In the genomic region with DNA sequence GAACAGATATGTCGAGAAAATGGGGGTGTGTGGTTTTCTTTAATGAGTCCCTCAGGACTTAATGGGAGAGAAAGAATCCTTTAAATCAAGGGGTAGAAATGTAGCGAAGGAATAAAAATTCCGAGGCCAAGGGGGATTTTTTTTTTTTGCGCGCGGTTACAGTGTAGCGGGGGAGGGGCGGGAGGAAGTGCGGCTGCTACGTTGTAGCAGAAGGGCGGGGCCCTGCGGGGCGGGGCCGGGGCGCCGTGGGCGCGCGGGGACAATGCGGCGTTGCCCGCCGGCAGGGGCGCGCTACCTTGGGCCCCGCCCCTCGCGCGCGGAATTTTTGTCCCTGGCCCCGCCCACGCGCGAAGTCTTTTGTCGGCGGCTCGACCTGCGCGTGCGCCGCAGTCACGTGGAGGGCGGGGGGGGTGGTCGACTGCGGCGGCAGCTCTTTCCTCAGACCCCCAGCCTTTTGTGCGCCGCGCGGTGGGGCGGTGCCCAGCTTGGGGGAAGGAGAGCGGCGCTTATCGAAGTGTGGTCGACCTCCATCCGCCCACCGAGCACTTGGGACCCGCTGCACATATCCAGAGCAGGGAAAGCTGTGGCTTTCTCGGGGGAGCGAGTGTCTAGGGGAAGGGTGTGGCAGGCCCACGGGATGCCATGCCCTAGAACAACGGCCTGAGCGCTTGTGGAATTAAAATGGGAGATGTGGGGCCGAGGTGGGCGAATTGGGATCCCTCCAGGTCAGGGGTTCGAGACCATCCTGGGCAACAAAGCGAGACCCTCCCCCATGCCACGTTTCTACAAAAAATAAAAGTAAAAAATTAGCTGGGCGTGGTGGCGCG, we compare ENCODE assay signal across 8 cellular contexts. TPM values are rescaled to one million over a fixed set of nuclear protein-coding genes. Genes with fewer than 3 reads are reported as not detected.
DNase-seq lines count a peak whose midpoint lies in the region; FAIRE-seq and TF ChIP-seq lines count a peak whose summit lies in the region.

No MANE protein-coding gene starts in this region.

- H3K27ac ChIP-seq in ascending aorta = peak overlapping the region; percentile 87 to 96
- peak overlapping the region; percentile 94 for H3K27ac ChIP-seq in vagina

- H3K27me3 ChIP-seq in ascending aorta (no peaks in the 10 kb centered on the region), vagina (no peaks in the 10 kb centered on the region)

- FAIRE-seq in H54 (lab: Jason Lieb, UNC) = no peak

- peak; percentile 9 to 58 (median 23) for TF ChIP-seq CTCF in ascending aorta (IDR thresholded peaks at IDR 0.05)
- TF ChIP-seq CTCF in vagina (IDR thresholded peaks at IDR 0.05) = peak in 1 of 3 experiments; percentile 10

- H3K4me3 ChIP-seq in ascending aorta (peak overlapping the region; percentile 73 to 89), vagina (peak overlapping the region; percentile 84 to 92)

- H3K4me1 ChIP-seq in ascending aorta (peaks cover 0 to 53% of the 10 kb centered on the region in 2 donors), vagina (peaks cover 74% of the 10 kb centered on the region)

- peak; percentile 41; the same call in 1 of the 2 replicates for TF ChIP-seq POLR2A in H54 (IDR thresholded peaks at IDR 0.05; ENCODE audit: low read depth, low read length)
- TF ChIP-seq POLR2A in vagina (IDR thresholded peaks at IDR 0.05) = peak in 1 of 2 donors; percentile 58

- in situ Hi-C loops in Caki2 (cut with HindIII; ENCODE audit: low pct_unique_long_range_greater_than_20kb, low sequenced_read_pairs) = no loop called here

- H3K9me3 ChIP-seq in ascending aorta (no peaks in the 10 kb centered on the region), vagina (no peaks in the 10 kb centered on the region)

- intact Hi-C loops in ascending aorta (cut with DNase I) = loop anchor here (1.0 to 10.0 kb wide), 7 partner anchors 21 to 237 kb away; a partner anchor contains a TSS
- intact Hi-C loops in vagina (cut with DNase I) = loop anchor here (1.0 to 5.0 kb wide), 3 partner anchors 35 to 234 kb away; a partner anchor contains a TSS

- peak; percentile 87 for DNase-seq in Caki2 (ENCODE audit: low read depth)
- DNase-seq in H54 (ENCODE audit: insufficient read length, low spot score) = no peak
- peak; percentile 79 to 90 for DNase-seq in NCI-H1930 (lab: John Stamatoyannopoulos, UW)
- DNase-seq in T-helper 22 cell (ENCODE audit: low read depth) = peak; percentile 87
- peak; percentile 32 to 95 for DNase-seq in ascending aorta (ENCODE audit: low spot score in 2 of 2)
- DNase-seq in hepatic stellate cell (ENCODE audit: low spot score) = peak; percentile 83
- DNase-seq in renal cortical epithelial cell (ENCODE audit: low read depth) = peak; percentile 55
- DNase-seq in vagina (ENCODE audit: extremely low spot score in 2 of 2) = no peak

- H3K36me3 ChIP-seq in ascending aorta (peaks cover 25 to 39% of the 10 kb centered on the region in 2 donors), vagina (peaks cover 0 to 31% of the 10 kb centered on the region in 2 donors)

RNA-seq across cellular contexts. Expression of a gene that starts 1.3 kb away (rescaled TPM):
- 538 and 624 TPM in 2 replicates for total RNA-seq in Caki2 (2014; rRNA removed; shearing (Covaris generic); ENCODE audit: low replicate concordance)
- total RNA-seq in ascending aorta (537 TPM), renal cortical epithelial cell (312 and 597 TPM in 2 replicates), vagina (293 TPM)

RNA-seq across cellular contexts. Expression of a gene that starts 4.3 kb away (rescaled TPM):
- 3.3 and 6.7 TPM in 2 replicates for total RNA-seq in Caki2 (2014; rRNA removed; shearing (Covaris generic); ENCODE audit: low replicate concordance)
- total RNA-seq in ascending aorta (27.1 TPM), renal cortical epithelial cell (6.4 and 10.2 TPM in 2 replicates), vagina (12.3 TPM)

RNA-seq across cellular contexts. Expression of a gene that starts 21.1 kb away (rescaled TPM):
- total RNA-seq in Caki2 (2014; rRNA removed; shearing (Covaris generic); ENCODE audit: low replicate concordance) = 352 and 441 TPM in 2 replicates
- total RNA-seq in ascending aorta (123 TPM), renal cortical epithelial cell (19.4 and 100 TPM in 2 replicates), vagina (165 TPM)

RNA-seq across cellular contexts. Expression of a gene that starts 22.9 kb away (rescaled TPM):
- 124 and 148 TPM in 2 replicates for total RNA-seq in Caki2 (2014; rRNA removed; shearing (Covaris generic); ENCODE audit: low replicate concordance)
- 51.9 TPM for total RNA-seq in ascending aorta
- total RNA-seq in renal cortical epithelial cell = 56.6 and 249 TPM in 2 replicates
- total RNA-seq in vagina = 40.5 TPM

RNA-seq across cellular contexts. Expression of a gene that starts 30.6 kb away (rescaled TPM):
- 2.3 and 16.7 TPM in 2 replicates for total RNA-seq in Caki2 (2014; rRNA removed; shearing (Covaris generic); ENCODE audit: low replicate concordance)
- total RNA-seq in ascending aorta (25.1 TPM), renal cortical epithelial cell (0.69 and 1.7 TPM in 2 replicates), vagina (6.1 TPM)

Comparison
In these comparisons a context has a peak if more than half of its experiments do, and no peak if none do; other contexts are left out.
1. DNase-seq: peak in Caki2 (single experiment), NCI-H1930 (2 of 2), T-helper 22 cell (single experiment), ascending aorta (2 of 2), hepatic stellate cell (single experiment) and renal cortical epithelial cell (single experiment); none in H54 (single experiment) and vagina (0 of 2).